ENCODE assay signal across 10 cellular contexts in the genomic region with DNA sequence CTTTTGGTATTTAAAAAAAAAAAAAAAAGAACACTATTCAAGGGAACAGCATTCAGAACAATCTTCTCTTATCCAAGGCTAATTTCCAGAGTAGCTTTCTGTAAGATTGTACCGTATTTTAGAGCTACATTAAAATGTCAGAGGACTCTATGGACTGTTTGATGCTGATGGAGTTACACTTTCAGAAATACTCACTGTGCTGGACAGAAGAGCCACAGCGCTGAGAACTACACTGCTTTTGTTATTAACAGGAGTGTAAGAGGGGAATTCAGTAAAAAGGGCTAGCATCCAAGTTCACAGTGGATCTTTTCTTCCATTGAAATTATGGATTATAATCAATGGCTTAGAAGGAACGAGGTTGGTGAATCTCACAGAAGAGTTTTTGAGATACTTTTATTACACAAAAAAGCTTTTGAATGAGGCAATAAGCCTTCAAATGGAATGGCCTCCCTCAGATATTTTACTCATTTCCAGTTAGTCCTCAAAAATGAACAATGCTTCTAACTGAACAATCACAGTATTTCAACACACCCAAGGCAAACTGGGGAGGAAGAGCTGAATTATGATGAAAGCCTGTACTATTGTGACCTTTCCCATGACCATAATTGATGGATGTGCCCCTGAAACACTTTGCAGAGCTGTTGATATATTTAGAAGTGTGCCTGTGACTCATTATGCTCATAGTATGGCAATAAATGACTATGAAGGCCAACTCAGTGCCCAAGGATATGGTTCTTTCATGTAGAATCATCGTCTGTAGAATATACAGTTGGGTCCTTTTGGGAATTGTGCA.
A peak's percentile ranks its signal among the peaks of the same experiment; 100 is the strongest.
DNase-seq lines count a peak whose midpoint lies in the region; ATAC-seq and TF ChIP-seq lines count a peak whose summit lies in the region.
"Had no signal": no experiment of that assay in that cellular context is flagged by ENCODE, and none has a peak within 500 bp of the region (broad histone marks: within the 10 kb centered on the region; RNA-seq: fewer than 3 reads in every experiment).

No MANE protein-coding gene starts in this region.

- H3K4me3 Mint-ChIP-seq in endothelial cell (ENCODE audit: unreplicated experiment), result no peak overlapping the region
- H3K4me3 Mint-ChIP-seq: T-helper 1 cell treated with Interleukin-12 subunit alpha and Interleukin-12 subunit beta and Interleukin-4 antibody, amounts not matched to agents 30 μg/mL and 1 μg/mL, for 36 hours had no signal

- H3K4me3 ChIP-seq in ACC112 (ENCODE audit: low read depth, low read length) (peak overlapping the region; percentile 50), NB4 (ENCODE audit: low read depth, low read length) (no peak overlapping the region), mucosa of descending colon (no peak overlapping the region), ascending aorta (peak overlapping the region in 1 of 2 donors; percentile 24)

- H3K9me3 ChIP-seq in mucosa of descending colon, result no peaks in the 10 kb centered on the region
- no peaks in the 10 kb centered on the region for H3K9me3 ChIP-seq in ascending aorta

- TF ChIP-seq POLR2A in NB4 (IDR thresholded peaks at IDR 0.05; ENCODE audit: extremely low read depth, insufficient read length), result no peak

- DNase-seq in NB4 (ENCODE audit: low read depth), result peak; percentile 54
- no peak for DNase-seq in epithelial cell of prostate (ENCODE audit: low read depth, low spot score)
- DNase-seq in mucosa of descending colon, result no peak
- DNase-seq in endothelial cell (ENCODE audit: low spot score), result no peak
- no peak for DNase-seq in ascending aorta (ENCODE audit: low spot score in 2 of 2)
- no peak for DNase-seq in NCI-H82 treated with DMSO at 0.1 percent for 48 hours (lab: John Stamatoyannopoulos, UW; ENCODE audit: unreplicated experiment)
- DNase-seq: glutamatergic neuron had no signal

- H3K27ac ChIP-seq in ACC112 (ENCODE audit: low read depth, low read length) (peak overlapping the region; percentile 96), epithelial cell of prostate (peak overlapping the region; percentile 2), ascending aorta (no peak overlapping the region)

- TF ChIP-seq CTCF in NB4 (IDR thresholded peaks at IDR 0.05; ENCODE audit: low read depth, low read length) (no peak), mucosa of descending colon (IDR thresholded peaks at IDR 0.05) (no peak), endothelial cell (IDR thresholded peaks at IDR 0.05; ENCODE audit: unreplicated experiment) (no peak), ascending aorta (IDR thresholded peaks at IDR 0.05) (no peak)

- H3K27ac Mint-ChIP-seq in endothelial cell (ENCODE audit: unreplicated experiment), result no peak overlapping the region
- H3K27ac Mint-ChIP-seq: T-helper 1 cell treated with Interleukin-12 subunit alpha and Interleukin-12 subunit beta and Interleukin-4 antibody, amounts not matched to agents 30 μg/mL and 1 μg/mL, for 36 hours had no signal

- intact Hi-C loops in mucosa of descending colon (cut with DNase I, micrococcal nuclease) (no loop called here), ascending aorta (cut with DNase I) (no loop called here)

- no peaks in the 10 kb centered on the region for H3K27me3 ChIP-seq in ACC112 (ENCODE audit: insufficient read depth, low read length)
- H3K27me3 ChIP-seq in ascending aorta, result no peaks in the 10 kb centered on the region

- H3K4me1 ChIP-seq in ACC112 (ENCODE audit: control insufficient read depth, insufficient read depth, low read length, unreplicated experiment) (peaks cover 25% of the 10 kb centered on the region), mucosa of descending colon (ENCODE audit: low read depth) (no peaks in the 10 kb centered on the region), ascending aorta (peaks cover 0 to 5% of the 10 kb centered on the region in 2 donors)

- H2AFZ ChIP-seq in ACC112 (ENCODE audit: low read length, unreplicated experiment), result peak overlapping the region; percentile 71

- ATAC-seq in mucosa of descending colon (peak; percentile 21), GM21576 (IDR thresholded peaks at IDR 0.05; ENCODE audit: unreplicated experiment) (no peak)

- no peaks in the 10 kb centered on the region for H3K9me3 Mint-ChIP-seq in endothelial cell (ENCODE audit: unreplicated experiment)
- H3K9me3 Mint-ChIP-seq: T-helper 1 cell treated with Interleukin-12 subunit alpha and Interleukin-12 subunit beta and Interleukin-4 antibody, amounts not matched to agents 30 μg/mL and 1 μg/mL, for 36 hours had no signal

- no peaks in the 10 kb centered on the region for H3K36me3 Mint-ChIP-seq in endothelial cell (ENCODE audit: low read depth, unreplicated experiment)

- H3K4me1 Mint-ChIP-seq in endothelial cell (ENCODE audit: unreplicated experiment), result peaks cover 7% of the 10 kb centered on the region

- H3K27me3 Mint-ChIP-seq in endothelial cell (ENCODE audit: unreplicated experiment), result no peaks in the 10 kb centered on the region

- H3K79me2 ChIP-seq in ACC112 (ENCODE audit: control insufficient read depth, insufficient read depth, low read length, unreplicated experiment), result no peaks in the 10 kb centered on the region

- H3K36me3 ChIP-seq in ACC112 (ENCODE audit: insufficient read depth, low read length), result no peaks in the 10 kb centered on the region
- H3K36me3 ChIP-seq in mucosa of descending colon (ENCODE audit: low read depth), result no peaks in the 10 kb centered on the region
- H3K36me3 ChIP-seq in ascending aorta, result no peaks in the 10 kb centered on the region

Comparison
In these comparisons a context has a peak if more than half of its experiments do, and no peak if none do; other contexts are left out.
1. H3K27ac ChIP-seq: peak in ACC112 (single experiment) and epithelial cell of prostate (single experiment); none in ascending aorta (0 of 2).